18 cellular contexts compared by ENCODE assay signal in the genomic region with DNA sequence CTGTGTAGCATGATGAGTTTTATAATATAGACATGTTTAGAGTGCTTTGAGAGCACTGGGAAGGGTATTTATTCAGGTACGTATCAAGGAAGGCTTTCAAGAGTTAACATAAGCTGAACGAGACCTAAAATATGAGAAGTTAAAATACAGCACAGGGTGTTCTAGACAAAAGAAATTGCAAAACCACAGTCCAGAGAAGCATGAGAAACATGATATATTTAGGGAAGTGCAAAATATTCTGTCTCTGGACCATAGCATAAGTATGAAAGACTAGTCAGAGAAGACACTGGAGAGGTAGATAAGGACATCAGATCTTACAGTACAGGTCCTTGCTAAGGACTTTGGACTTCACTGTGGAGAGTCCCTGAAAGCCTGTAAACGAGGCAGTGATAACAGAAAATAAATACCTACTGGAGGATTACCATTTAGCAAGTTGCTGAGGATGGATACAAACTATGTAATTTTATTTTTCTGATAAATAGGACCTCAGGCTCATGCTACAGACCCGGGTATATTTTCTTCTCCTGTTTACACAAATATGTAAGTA. TPM values are rescaled to one million over a fixed set of nuclear protein-coding genes. Genes with fewer than 3 reads are reported as not detected.
DNase-seq lines count a peak whose midpoint lies in the region; ATAC-seq and TF ChIP-seq lines count a peak whose summit lies in the region.
"Had no signal": no experiment of that assay in that cellular context is flagged by ENCODE, and none has a peak within 500 bp of the region (broad histone marks: within the 10 kb centered on the region; RNA-seq: fewer than 3 reads in every experiment).

No MANE protein-coding gene starts in this region.

- no peaks in the 10 kb centered on the region for H4K20me1 ChIP-seq in mammary epithelial cell (ENCODE audit: insufficient read depth, low read length)
- H4K20me1 ChIP-seq: BLaER1 had no signal

- no peak overlapping the region for H3K4me3 ChIP-seq in mammary epithelial cell (replicated peaks in 1 of 3; ENCODE audit: insufficient read depth in 1 of 3, low read depth in 2 of 3, low read length in 3 of 3)
- H3K4me3 ChIP-seq in right cardiac atrium (ENCODE audit: low read length) = no peak overlapping the region
- H3K4me3 ChIP-seq: A549, BLaER1, Peyer's patch had no signal

- no peaks in the 10 kb centered on the region for H3K79me2 ChIP-seq in mammary epithelial cell (ENCODE audit: insufficient read depth, low read length)

- H3K27ac ChIP-seq in mammary epithelial cell (ENCODE audit: insufficient read depth, low read depth, low read length) = no peak overlapping the region
- H3K27ac ChIP-seq in right cardiac atrium (ENCODE audit: low read length) = no peak overlapping the region
- H3K27ac ChIP-seq: A549, BLaER1, Peyer's patch had no signal

- no peaks in the 10 kb centered on the region for H3K9me3 ChIP-seq in mammary epithelial cell (replicated peaks; ENCODE audit: insufficient read depth, low read length)
- no peaks in the 10 kb centered on the region for H3K9me3 ChIP-seq in right cardiac atrium (ENCODE audit: control insufficient read depth, low read length)
- H3K9me3 ChIP-seq: A549, BLaER1, Peyer's patch had no signal

- in situ Hi-C loops in mammary epithelial cell (cut with MboI; ENCODE audit: low sequenced_read_pairs in 2 of 2) = no loop called here

- no peaks in the 10 kb centered on the region for H3K9me3 Mint-ChIP-seq in MCF 10A (ENCODE audit: unreplicated experiment)
- H3K9me3 Mint-ChIP-seq in T-cell = peaks cover 0 to 8% (median 0%) of the 10 kb centered on the region in 3 donors
- H3K9me3 Mint-ChIP-seq: T-helper 1 cell treated with Interleukin-12 subunit alpha and Interleukin-12 subunit beta and Interleukin-4 antibody, amounts not matched to agents 30 μg/mL and 1 μg/mL, for 36 hours had no signal

- CTCF ChIA-PET in MCF 10A (lab: Yijun Ruan, JAX) = no interaction called here
- CTCF ChIA-PET in mammary epithelial cell (lab: Charles Lee; ENCODE audit: low non-redundant PET) = no interaction called here
- CTCF ChIA-PET in T-cell (lab: Charles Lee) = no interaction called here

- dilution Hi-C loops in mammary epithelial cell (cut with HindIII; ENCODE audit: low sequenced_read_pairs) = no loop called here

- POLR2A ChIA-PET in MCF 10A (lab: Yijun Ruan, JAX) = no interaction called here
- POLR2A ChIA-PET in T-cell (lab: Charles Lee) = no interaction called here

- no peak for TF ChIP-seq CTCF in MCF 10A (IDR thresholded peaks at IDR 0.05; ENCODE audit: unreplicated experiment)
- no peak for TF ChIP-seq CTCF in mammary epithelial cell (conservative IDR thresholded peaks at IDR 0.05 in 1 of 2, IDR thresholded peaks at IDR 0.05 in 1 of 2; ENCODE audit: extremely low read depth in 1 of 2, insufficient read depth in 1 of 2, low read depth in 1 of 2, low read length in 2 of 2)

- H3K4me3 Mint-ChIP-seq in MCF 10A (ENCODE audit: unreplicated experiment) (no peak overlapping the region), T-cell (no peak overlapping the region)
- H3K4me3 Mint-ChIP-seq: CD4-positive, alpha-beta memory T cell; IgD-negative memory B cell; T-helper 1 cell treated with Interleukin-12 subunit alpha and Interleukin-12 subunit beta and Interleukin-4 antibody, amounts not matched to agents 30 μg/mL and 1 μg/mL, for 36 hours had no signal

- WGBS in mammary epithelial cell (ENCODE audit: low coverage, missing lambda C conversion rate) = 72% methylated on average over 4 of the region's 4 CpGs
- 76% methylated on average over 4 of the region's 4 CpGs for WGBS in right cardiac atrium

- H3K9ac ChIP-seq in mammary epithelial cell (ENCODE audit: insufficient read depth, low read length) = no peak overlapping the region
- H3K9ac ChIP-seq: BLaER1 had no signal

- ATAC-seq in left lobe of liver (peak; percentile 26), T-cell (replicated peaks in 1 of 4) (no peak), right cardiac atrium (no peak)
- ATAC-seq: A549 had no signal

- H3K27ac Mint-ChIP-seq in MCF 10A (ENCODE audit: low read depth, unreplicated experiment) (peak overlapping the region; percentile 52), T-cell (no peak overlapping the region)
- H3K27ac Mint-ChIP-seq: CD4-positive, alpha-beta memory T cell; IgD-negative memory B cell; T-helper 1 cell treated with Interleukin-12 subunit alpha and Interleukin-12 subunit beta and Interleukin-4 antibody, amounts not matched to agents 30 μg/mL and 1 μg/mL, for 36 hours had no signal

- peaks cover 7% of the 10 kb centered on the region for H3K4me1 Mint-ChIP-seq in MCF 10A (ENCODE audit: insufficient read depth, unreplicated experiment)
- no peaks in the 10 kb centered on the region for H3K4me1 Mint-ChIP-seq in T-cell
- H3K4me1 Mint-ChIP-seq: CD4-positive, alpha-beta memory T cell; IgD-negative memory B cell had no signal

- H3K27me3 ChIP-seq in mammary epithelial cell (ENCODE audit: insufficient read depth, low read length) = no peaks in the 10 kb centered on the region
- H3K27me3 ChIP-seq in right cardiac atrium (ENCODE audit: control insufficient read depth, insufficient read depth) = no peaks in the 10 kb centered on the region
- H3K27me3 ChIP-seq: BLaER1, Peyer's patch had no signal

- intact Hi-C loops in MCF 10A (cut with micrococcal nuclease) (no loop called here), mammary epithelial cell (cut with micrococcal nuclease) (no loop called here), posterior cingulate gyrus (cut with DNase I) (no loop called here), right cardiac atrium (cut with DNase I) (no loop called here)

- H3K4me2 ChIP-seq in mammary epithelial cell (ENCODE audit: insufficient read depth, low read depth, low read length) = no peak overlapping the region
- H3K4me2 ChIP-seq: A549, BLaER1 had no signal

- H3K36me3 Mint-ChIP-seq in MCF 10A (ENCODE audit: insufficient read depth, unreplicated experiment) (no peaks in the 10 kb centered on the region), T-cell (no peaks in the 10 kb centered on the region)
- H3K36me3 Mint-ChIP-seq: CD4-positive, alpha-beta memory T cell; IgD-negative memory B cell had no signal

- BruUV-seq in MCF 10A (replicated peaks; lab: Mats Ljungman, UMichigan) (no TSS peak), mammary epithelial cell (replicated peaks; lab: Mats Ljungman, UMichigan) (no TSS peak)

- H3K27me3 Mint-ChIP-seq in MCF 10A (ENCODE audit: insufficient read depth, unreplicated experiment) (no peaks in the 10 kb centered on the region), T-cell (no peaks in the 10 kb centered on the region)
- H3K27me3 Mint-ChIP-seq: CD4-positive, alpha-beta memory T cell; IgD-negative memory B cell had no signal

- no peak for DNase-seq in MCF 10A (ENCODE audit: unreplicated experiment)
- DNase-seq in mammary epithelial cell = no peak
- DNase-seq in SKM-1 (lab: John Stamatoyannopoulos, UW; ENCODE audit: unreplicated experiment) = peak; percentile 27
- no peak for DNase-seq in left lobe of liver (ENCODE audit: low spot score)
- no peak for DNase-seq in posterior cingulate gyrus
- DNase-seq in T-cell = no peak
- no peak for DNase-seq in right cardiac atrium
- DNase-seq: CD4-positive, alpha-beta memory T cell; NCI-H1436; NCI-H1930; NCI-H2171; NCI-H446; NCI-H69; Peyer's patch had no signal

- H3K4me1 ChIP-seq in mammary epithelial cell (ENCODE audit: insufficient read depth, low read length) (no peaks in the 10 kb centered on the region), right cardiac atrium (ENCODE audit: control insufficient read depth, insufficient read depth, low read length) (no peaks in the 10 kb centered on the region)
- H3K4me1 ChIP-seq: A549, BLaER1, Peyer's patch had no signal

- H2AFZ ChIP-seq in mammary epithelial cell (ENCODE audit: low read depth, low read length) = no peak overlapping the region

- no peaks in the 10 kb centered on the region for H3K36me3 ChIP-seq in mammary epithelial cell (ENCODE audit: insufficient read depth, low read length)
- H3K36me3 ChIP-seq: BLaER1, Peyer's patch had no signal

RNA-seq across cellular contexts. Expression of a gene that starts 43.7 kb away (rescaled TPM):
- total RNA-seq in MCF 10A (2022) (0.12 and 0.20 TPM in 2 replicates), mammary epithelial cell (1 to 10 TPM; 1.1 to 5.3 TPM), left lobe of liver (0.05 TPM), T-cell (under 1 TPM; 0.25 to 0.99 (median 0.78) TPM), right cardiac atrium (under 1 TPM; 0.12 to 0.59 (median 0.31) TPM)
- polyA plus RNA-seq in mammary epithelial cell (0.29 TPM), right cardiac atrium (0.14 TPM)
- 0.21 TPM for polyA minus RNA-seq in mammary epithelial cell
- polyA plus RNA-seq: CD4-positive, alpha-beta memory T cell; IgD-negative memory B cell had no signal
